In genomic region chr11:122811721-122812120, GRCh38 we compare ENCODE assay signal across 27 cellular contexts. TPM values are rescaled to one million over a fixed set of nuclear protein-coding genes. Genes with fewer than 3 reads are reported as not detected.
"Had no signal": no experiment of that assay in that cellular context is flagged by ENCODE, and none has a peak within 500 bp of the region (broad histone marks: within the 10 kb centered on the region; RNA-seq: fewer than 3 reads in every experiment).

No MANE protein-coding gene starts in this region.

- H3K36me3 ChIP-seq: breast epithelium, esophagus muscularis mucosa, ovary, thoracic aorta, uterus had no signal

- H3K27me3 Mint-ChIP-seq: activated B cell treated with CpG ODN at 0.5 μM for 24 hours; stimulated activated naive CD8-positive, alpha-beta T cell treated with anti-CD3 and anti-CD28 coated beads, Interleukin-15, Interleukin-2, amounts not matched to agents 100 ng/mL and 50 ng/mL, for 24 hours; type B pancreatic cell had no signal

- H3K27me3 ChIP-seq: breast epithelium, esophagus muscularis mucosa, foreskin keratinocyte, heart left ventricle, left lung, ovary, uterus had no signal

- ATAC-seq: foreskin keratinocyte; heart left ventricle; left lung; lower lobe of right lung; sciatic nerve; stimulated activated effector memory CD8-positive, alpha-beta T cell treated with anti-CD3 and anti-CD28 coated beads, Interleukin-12 subunit alpha, Interleukin-12 subunit beta, amount 100 ng/mL, for 72 hours had no signal

- H3K9me3 ChIP-seq: breast epithelium, esophagus muscularis mucosa, heart left ventricle, left lung, lower lobe of right lung, ovary, thoracic aorta, uterus had no signal

- H3K9me3 Mint-ChIP-seq: activated B cell treated with CpG ODN at 0.5 μM for 24 hours; activated naive CD4-positive, alpha-beta T cell treated with anti-CD3 and anti-CD28 coated beads for 36 hours; stimulated activated effector memory CD8-positive, alpha-beta T cell treated with anti-CD3 and anti-CD28 coated beads, Interleukin-12 subunit alpha, Interleukin-12 subunit beta, amount 100 ng/mL, for 72 hours; stimulated activated naive CD8-positive, alpha-beta T cell treated with anti-CD3 and anti-CD28 coated beads, Interleukin-15, Interleukin-2, amounts not matched to agents 100 ng/mL and 50 ng/mL, for 24 hours; T-helper 2 cell treated with Interferon-gamma antibody and Interleukin-4, amounts not matched to agents 5 μg/mL and 100 μg/mL, for 36 hours; type B pancreatic cell had no signal

- H3K4me3 Mint-ChIP-seq: activated B cell treated with CpG ODN at 0.5 μM for 24 hours; activated naive CD4-positive, alpha-beta T cell treated with anti-CD3 and anti-CD28 coated beads for 36 hours; endodermal cell; stimulated activated effector memory CD8-positive, alpha-beta T cell treated with anti-CD3 and anti-CD28 coated beads, Interleukin-12 subunit alpha, Interleukin-12 subunit beta, amount 100 ng/mL, for 72 hours; stimulated activated naive CD8-positive, alpha-beta T cell treated with anti-CD3 and anti-CD28 coated beads, Interleukin-15, Interleukin-2, amounts not matched to agents 100 ng/mL and 50 ng/mL, for 24 hours; T-helper 2 cell treated with Interferon-gamma antibody and Interleukin-4, amounts not matched to agents 5 μg/mL and 100 μg/mL, for 36 hours; type B pancreatic cell had no signal

- H3K36me3 Mint-ChIP-seq: type B pancreatic cell had no signal

- H3K4me1 ChIP-seq: breast epithelium, uterus had no signal

- H3K27ac ChIP-seq: breast epithelium, esophagus muscularis mucosa, foreskin keratinocyte, heart left ventricle, left lung, lower lobe of right lung, ovary, skin epidermis, thoracic aorta, uterus had no signal

- H3K4me3 ChIP-seq: breast epithelium, esophagus muscularis mucosa, heart left ventricle, left lung, lower lobe of right lung, ovary, skin epidermis, thoracic aorta, uterus had no signal

- H3K27ac Mint-ChIP-seq: activated B cell treated with CpG ODN at 0.5 μM for 24 hours; endodermal cell; progenitor cell of endocrine pancreas; stimulated activated effector memory CD8-positive, alpha-beta T cell treated with anti-CD3 and anti-CD28 coated beads, Interleukin-12 subunit alpha, Interleukin-12 subunit beta, amount 100 ng/mL, for 72 hours; stimulated activated naive CD8-positive, alpha-beta T cell treated with anti-CD3 and anti-CD28 coated beads, Interleukin-15, Interleukin-2, amounts not matched to agents 100 ng/mL and 50 ng/mL, for 24 hours; T-helper 2 cell treated with Interferon-gamma antibody and Interleukin-4, amounts not matched to agents 5 μg/mL and 100 μg/mL, for 36 hours; type B pancreatic cell had no signal

- DNase-seq: activated B cell treated with CpG ODN at 0.5 μM for 24 hours; activated effector memory CD4-positive, alpha-beta T cell treated with Interleukin-2 at 50 U/mL for 16 hours; activated naive CD4-positive, alpha-beta T cell treated with anti-CD3 and anti-CD28 coated beads for 36 hours; activated T-cell treated with anti-CD3 and anti-CD28 coated beads for 4 hours; central memory CD4-positive, alpha-beta T cell; endodermal cell; foreskin keratinocyte; heart left ventricle; kidney glomerular epithelial cell; left lung; lower lobe of right lung; ovary; retina; stimulated activated CD4-positive, alpha-beta T cell treated with anti-CD3 and anti-CD28 coated beads, Interleukin-12 subunit alpha, Interleukin-12 subunit beta, amount 100 ng/mL, for 4 hours; stimulated activated CD4-positive, alpha-beta T cell treated with anti-CD3 and anti-CD28 coated beads, Interleukin-4, amount 100 ng/mL, for 24 hours; uterus had no signal

RNA-seq across cellular contexts. Expression of gene CRTAM, which starts 26.6 kb away (rescaled TPM):
- total RNA-seq: activated B cell treated with CpG ODN at 0.5 μM for 24 hours, endodermal cell, foreskin keratinocyte, progenitor cell of endocrine pancreas had no signal
- polyA plus RNA-seq: foreskin keratinocyte, neural cell had no signal
